Comparison of ENCODE assay signal across 12 cellular contexts in genomic region chr16:2226245-2226793, GRCh38. TPM values are rescaled to one million over a fixed set of nuclear protein-coding genes. Genes with fewer than 3 reads are reported as not detected.
DNase-seq lines count a peak whose midpoint lies in the region; ATAC-seq and TF ChIP-seq lines count a peak whose summit lies in the region.
"Had no signal": no experiment of that assay in that cellular context is flagged by ENCODE, and none has a peak within 500 bp of the region (broad histone marks: within the 10 kb centered on the region; RNA-seq: fewer than 3 reads in every experiment).

No MANE protein-coding gene starts in this region.

- intact Hi-C loops in PC-9 (cut with micrococcal nuclease; ENCODE audit: unreplicated experiment) = loop anchor here (10.0 kb wide), 1 partner anchor 678 kb away; no protein-coding TSS in a partner anchor

- peak overlapping the region; percentile 2 for H3K9ac ChIP-seq in skeletal muscle satellite cell (ENCODE audit: low read depth, low read length)

- no peaks in the 10 kb centered on the region for H3K9me3 Mint-ChIP-seq in activated CD8-positive, alpha-beta memory T cell treated with anti-CD3 and anti-CD28 coated beads, Interleukin-2, amount 10 ng/mL, durations not matched to agents 7 days and 5 days (ENCODE audit: low read depth)
- H3K9me3 Mint-ChIP-seq in immature natural killer cell = no peaks in the 10 kb centered on the region

- peaks cover 41% of the 10 kb centered on the region for H4K20me1 ChIP-seq in PC-9 (ENCODE audit: insufficient read depth)

- no peak for ATAC-seq in activated CD8-positive, alpha-beta memory T cell treated with anti-CD3 and anti-CD28 coated beads, Interleukin-2, amount 10 ng/mL, durations not matched to agents 7 days and 5 days

- TF ChIP-seq CTCF in PC-9 (conservative IDR thresholded peaks at IDR 0.05) = no peak

- H3K79me2 ChIP-seq in PC-9 (ENCODE audit: low read depth) = peaks cover 51% of the 10 kb centered on the region

- peak overlapping the region; percentile 36 for H3K27ac Mint-ChIP-seq in activated CD8-positive, alpha-beta memory T cell treated with anti-CD3 and anti-CD28 coated beads, Interleukin-2, amount 10 ng/mL, durations not matched to agents 7 days and 5 days
- peak overlapping the region in 4 of 6 donors; percentile 16 to 77 (median 40) for H3K27ac Mint-ChIP-seq in immature natural killer cell

- H3K27me3 ChIP-seq in PC-9 (ENCODE audit: insufficient read depth, low read depth) (no peaks in the 10 kb centered on the region), skeletal muscle satellite cell (ENCODE audit: control insufficient read depth, insufficient read depth, low read length) (no peaks in the 10 kb centered on the region)

- H2AFZ ChIP-seq in PC-9 = no peak overlapping the region

- H3F3A ChIP-seq in PC-9 (ENCODE audit: insufficient read depth, low read depth) = peaks cover 18% of the 10 kb centered on the region

- no peaks in the 10 kb centered on the region for H3K36me3 Mint-ChIP-seq in activated CD8-positive, alpha-beta memory T cell treated with anti-CD3 and anti-CD28 coated beads, Interleukin-2, amount 10 ng/mL, durations not matched to agents 7 days and 5 days
- H3K36me3 Mint-ChIP-seq in immature natural killer cell = peaks cover 0 to 4% (median 0%) of the 10 kb centered on the region in 3 donors

- no peaks in the 10 kb centered on the region for H3K9me3 ChIP-seq in PC-9 (ENCODE audit: insufficient read depth, low read depth)
- no peaks in the 10 kb centered on the region for H3K9me3 ChIP-seq in skeletal muscle satellite cell (replicated peaks; ENCODE audit: low read length)

- H3K4me2 ChIP-seq in PC-9 (peak overlapping the region; percentile 57), skeletal muscle satellite cell (ENCODE audit: low read length) (peak overlapping the region; percentile 66)

- peaks cover 22% of the 10 kb centered on the region for H3K4me1 Mint-ChIP-seq in activated CD8-positive, alpha-beta memory T cell treated with anti-CD3 and anti-CD28 coated beads, Interleukin-2, amount 10 ng/mL, durations not matched to agents 7 days and 5 days
- H3K4me1 Mint-ChIP-seq in immature natural killer cell = peaks cover 20 to 27% of the 10 kb centered on the region in 2 donors

- DNase-seq in activated CD8-positive, alpha-beta memory T cell treated with anti-CD3 and anti-CD28 coated beads, Interleukin-2, amount 10 ng/mL, durations not matched to agents 7 days and 5 days = no peak
- DNase-seq in activated CD8-positive, alpha-beta memory T cell treated with anti-CD3 and anti-CD28 coated beads for 24 hours = no peak
- DNase-seq in PC-9 (no peak), immature natural killer cell (no peak), SHP77 treated with DMSO at 0.1 percent for 48 hours (lab: John Stamatoyannopoulos, UW) (no peak), RPMI8226 (no peak), SK-N-DZ (ENCODE audit: low spot score) (no peak)
- DNase-seq: cerebellar nuclear complex, kidney, NCI-H2107, WERI-Rb-1 had no signal

- H3K9me2 ChIP-seq in PC-9 (ENCODE audit: insufficient read depth) = no peaks in the 10 kb centered on the region

- no peak overlapping the region for H3K27ac ChIP-seq in PC-9
- H3K27ac ChIP-seq: WERI-Rb-1 had no signal

- H3K4me3 Mint-ChIP-seq in activated CD8-positive, alpha-beta memory T cell treated with anti-CD3 and anti-CD28 coated beads, Interleukin-2, amount 10 ng/mL, durations not matched to agents 7 days and 5 days = no peak overlapping the region
- peak overlapping the region in 4 of 5 donors; percentile 47 to 56 (median 50) for H3K4me3 Mint-ChIP-seq in immature natural killer cell

- POLR2A ChIA-PET in PC-9 (lab: Charles Lee; ENCODE audit: unreplicated experiment) = interaction anchor here (0.5 to 0.8 kb wide), 4 partner anchors 16 to 247 kb away, joined by 3 to 8 read pairs (median 6); no protein-coding TSS in a partner anchor

- H3K36me3 ChIP-seq in PC-9 (ENCODE audit: low read depth) (peaks cover 4% of the 10 kb centered on the region; the same call in 1 of the 2 replicates), skeletal muscle satellite cell (ENCODE audit: insufficient read depth, low read length) (peaks cover 22% of the 10 kb centered on the region)

- CTCF ChIA-PET in activated CD8-positive, alpha-beta memory T cell treated with anti-CD3 and anti-CD28 coated beads, Interleukin-2, amount 10 ng/mL, durations not matched to agents 7 days and 5 days (lab: Charles Lee) = interaction anchor here (0.7 to 2.6 kb wide), 3 partner anchors 21 to 128 kb away, joined by 3 to 18 read pairs (median 4); partner anchors contain the start of genes ECI1 and MLST8
- CTCF ChIA-PET in PC-9 (lab: Charles Lee) = interaction anchor here (0.6 kb wide), 1 partner anchor 136 kb away, joined by 6 read pairs; no protein-coding TSS in a partner anchor

- H3K27me3 Mint-ChIP-seq in activated CD8-positive, alpha-beta memory T cell treated with anti-CD3 and anti-CD28 coated beads, Interleukin-2, amount 10 ng/mL, durations not matched to agents 7 days and 5 days = no peaks in the 10 kb centered on the region
- H3K27me3 Mint-ChIP-seq in immature natural killer cell (ENCODE audit: low read depth in 3 of 3) = peaks cover 0 to 8% (median 3%) of the 10 kb centered on the region in 3 donors

- peaks cover 20% of the 10 kb centered on the region for H3K4me1 ChIP-seq in PC-9 (replicated peaks; ENCODE audit: insufficient read depth)
- H3K4me1 ChIP-seq in skeletal muscle satellite cell (ENCODE audit: control insufficient read depth, insufficient read depth, low read length) = peaks cover 31% of the 10 kb centered on the region

- no TSS peak for BruUV-seq in PC-9 (replicated peaks; lab: Mats Ljungman, UMichigan)

- no peak overlapping the region for H3K4me3 ChIP-seq in PC-9
- peak overlapping the region; percentile 38 for H3K4me3 ChIP-seq in skeletal muscle satellite cell (ENCODE audit: low read length)

RNA-seq across cellular contexts. Expression of gene E4F1, which starts 2.9 kb away (rescaled TPM):
- 10 to 100 TPM; 31.3 to 37.1 TPM for total RNA-seq in activated CD8-positive, alpha-beta memory T cell treated with anti-CD3 and anti-CD28 coated beads, Interleukin-2, amount 10 ng/mL, durations not matched to agents 7 days and 5 days
- 38.8 and 41.1 TPM in 2 replicates for total RNA-seq in PC-9 (2021)
- 10 to 100 TPM in 2 of 3 donors, 1 to 10 TPM in 1; 8.4 to 18.6 (median 10.3) TPM for polyA plus RNA-seq in immature natural killer cell
- 36.0 and 36.7 TPM in 2 replicates for total RNA-seq in skeletal muscle satellite cell (2012; rRNA removed)
- polyA plus RNA-seq in SK-N-DZ (2014; cell fraction: cytosol; rRNA removed) = 33.7 and 43.6 TPM in 2 replicates
- 308 and 320 TPM in 2 replicates for polyA plus RNA-seq in SK-N-DZ (2014; cell fraction: nucleus; rRNA removed)

RNA-seq across cellular contexts. Expression of gene DNASE1L2, which starts 9.9 kb away (rescaled TPM):
- 1 to 10 TPM; 1.5 to 2.0 TPM for total RNA-seq in activated CD8-positive, alpha-beta memory T cell treated with anti-CD3 and anti-CD28 coated beads, Interleukin-2, amount 10 ng/mL, durations not matched to agents 7 days and 5 days
- total RNA-seq in PC-9 (2021) = 6.0 and 7.3 TPM in 2 replicates
- not detected for polyA plus RNA-seq in immature natural killer cell
- total RNA-seq in skeletal muscle satellite cell (2012; rRNA removed) = under 0.01 and 1.0 TPM in 2 replicates
- polyA plus RNA-seq in SK-N-DZ (2014; cell fraction: cytosol; rRNA removed) = 3.6 and 4.0 TPM in 2 replicates
- 50.9 and 55.1 TPM in 2 replicates for polyA plus RNA-seq in SK-N-DZ (2014; cell fraction: nucleus; rRNA removed)

RNA-seq across cellular contexts. Expression of gene PGP, which starts 11.7 kb away (rescaled TPM):
- 10 to 100 TPM; 29.8 to 34.8 TPM for total RNA-seq in activated CD8-positive, alpha-beta memory T cell treated with anti-CD3 and anti-CD28 coated beads, Interleukin-2, amount 10 ng/mL, durations not matched to agents 7 days and 5 days
- 20.2 and 23.4 TPM in 2 replicates for total RNA-seq in PC-9 (2021)
- polyA plus RNA-seq in immature natural killer cell = 10 to 100 TPM; 10.4 to 18.4 (median 17.7) TPM
- total RNA-seq in skeletal muscle satellite cell (2012; rRNA removed) = 9.4 and 23.2 TPM in 2 replicates
- polyA plus RNA-seq in SK-N-DZ (2014; cell fraction: cytosol; rRNA removed) = 40.6 and 53.1 TPM in 2 replicates
- 122 and 125 TPM in 2 replicates for polyA plus RNA-seq in SK-N-DZ (2014; cell fraction: nucleus; rRNA removed)

RNA-seq across cellular contexts. Expression of gene BRICD5, which starts 15.7 kb away (rescaled TPM):
- total RNA-seq in activated CD8-positive, alpha-beta memory T cell treated with anti-CD3 and anti-CD28 coated beads, Interleukin-2, amount 10 ng/mL, durations not matched to agents 7 days and 5 days = 10 to 100 TPM; 13.2 to 20.4 TPM
- total RNA-seq in PC-9 (2021) = 17.1 and 24.6 TPM in 2 replicates
- under 1 TPM in 2 of 3 donors, not detected in 1; 0.10 to 0.36 TPM for polyA plus RNA-seq in immature natural killer cell
- 0.22 and 0.76 TPM in 2 replicates for total RNA-seq in skeletal muscle satellite cell (2012; rRNA removed)
- polyA plus RNA-seq in SK-N-DZ (2014; cell fraction: cytosol; rRNA removed) = 9.1 and 16.3 TPM in 2 replicates
- polyA plus RNA-seq in SK-N-DZ (2014; cell fraction: nucleus; rRNA removed) = 103 and 141 TPM in 2 replicates

RNA-seq across cellular contexts. Expression of gene MLST8, which starts 21.1 kb away (rescaled TPM):
- total RNA-seq in activated CD8-positive, alpha-beta memory T cell treated with anti-CD3 and anti-CD28 coated beads, Interleukin-2, amount 10 ng/mL, durations not matched to agents 7 days and 5 days = 10 to 100 TPM; 38.9 to 45.7 TPM
- 66.3 and 74.2 TPM in 2 replicates for total RNA-seq in PC-9 (2021)
- polyA plus RNA-seq in immature natural killer cell = 10 to 100 TPM; 22.5 to 39.1 (median 36.9) TPM
- total RNA-seq in skeletal muscle satellite cell (2012; rRNA removed) = 25.1 and 26.9 TPM in 2 replicates
- 37.3 and 53.0 TPM in 2 replicates for polyA plus RNA-seq in SK-N-DZ (2014; cell fraction: cytosol; rRNA removed)
- polyA plus RNA-seq in SK-N-DZ (2014; cell fraction: nucleus; rRNA removed) = 103 and 131 TPM in 2 replicates
